1 cellular context compared by ENCODE assay signal in the genomic region with DNA sequence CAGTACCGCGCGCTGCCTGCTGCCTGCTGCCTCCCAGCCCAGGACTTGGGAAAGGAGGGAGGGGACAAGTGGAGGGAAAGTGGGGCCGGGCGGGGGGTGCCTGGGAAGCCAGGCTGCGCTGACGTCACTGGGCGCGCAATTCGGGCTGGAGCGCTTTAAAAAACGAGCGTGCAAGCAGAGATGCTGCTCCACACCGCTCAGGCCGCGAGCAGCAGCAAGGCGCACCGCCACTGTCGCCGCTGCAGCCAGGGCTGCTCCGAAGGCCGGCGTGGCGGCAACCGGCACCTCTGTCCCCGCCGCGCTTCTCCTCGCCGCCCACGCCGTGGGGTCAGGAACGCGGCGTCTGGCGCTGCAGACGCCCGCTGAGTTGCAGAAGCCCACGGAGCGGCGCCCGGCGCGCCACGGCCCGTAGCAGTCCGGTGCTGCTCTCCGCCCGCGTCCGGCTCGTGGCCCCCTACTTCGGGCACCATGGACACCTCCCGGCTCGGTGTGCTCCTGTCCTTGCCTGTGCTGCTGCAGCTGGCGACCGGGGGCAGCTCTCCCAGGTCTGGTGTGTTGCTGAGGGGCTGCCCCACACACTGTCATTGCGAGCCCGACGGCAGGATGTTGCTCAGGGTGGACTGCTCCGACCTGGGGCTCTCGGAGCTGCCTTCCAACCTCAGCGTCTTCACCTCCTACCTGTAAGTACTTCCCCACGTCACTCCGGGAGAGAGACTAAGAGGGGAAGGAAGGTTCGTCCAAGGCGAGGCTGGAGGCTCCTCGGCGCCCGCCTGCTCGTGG.
A peak's percentile ranks its signal among the peaks of the same experiment; 100 is the strongest.
TF ChIP-seq lines count a peak whose summit lies in the region.

A gene with protein sequence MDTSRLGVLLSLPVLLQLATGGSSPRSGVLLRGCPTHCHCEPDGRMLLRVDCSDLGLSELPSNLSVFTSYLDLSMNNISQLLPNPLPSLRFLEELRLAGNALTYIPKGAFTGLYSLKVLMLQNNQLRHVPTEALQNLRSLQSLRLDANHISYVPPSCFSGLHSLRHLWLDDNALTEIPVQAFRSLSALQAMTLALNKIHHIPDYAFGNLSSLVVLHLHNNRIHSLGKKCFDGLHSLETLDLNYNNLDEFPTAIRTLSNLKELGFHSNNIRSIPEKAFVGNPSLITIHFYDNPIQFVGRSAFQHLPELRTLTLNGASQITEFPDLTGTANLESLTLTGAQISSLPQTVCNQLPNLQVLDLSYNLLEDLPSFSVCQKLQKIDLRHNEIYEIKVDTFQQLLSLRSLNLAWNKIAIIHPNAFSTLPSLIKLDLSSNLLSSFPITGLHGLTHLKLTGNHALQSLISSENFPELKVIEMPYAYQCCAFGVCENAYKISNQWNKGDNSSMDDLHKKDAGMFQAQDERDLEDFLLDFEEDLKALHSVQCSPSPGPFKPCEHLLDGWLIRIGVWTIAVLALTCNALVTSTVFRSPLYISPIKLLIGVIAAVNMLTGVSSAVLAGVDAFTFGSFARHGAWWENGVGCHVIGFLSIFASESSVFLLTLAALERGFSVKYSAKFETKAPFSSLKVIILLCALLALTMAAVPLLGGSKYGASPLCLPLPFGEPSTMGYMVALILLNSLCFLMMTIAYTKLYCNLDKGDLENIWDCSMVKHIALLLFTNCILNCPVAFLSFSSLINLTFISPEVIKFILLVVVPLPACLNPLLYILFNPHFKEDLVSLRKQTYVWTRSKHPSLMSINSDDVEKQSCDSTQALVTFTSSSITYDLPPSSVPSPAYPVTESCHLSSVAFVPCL (plus strand): TSS at position 186 of the 780 bp plus-strand sequence. CDS start 283 bp downstream, at position 469.

TF ChIP-seq in GM12878, 131 proteins besides CTCF, POLR2A, EP300 and RAD21 (continued from another document):
- TF ChIP-seq, protein P1, sequence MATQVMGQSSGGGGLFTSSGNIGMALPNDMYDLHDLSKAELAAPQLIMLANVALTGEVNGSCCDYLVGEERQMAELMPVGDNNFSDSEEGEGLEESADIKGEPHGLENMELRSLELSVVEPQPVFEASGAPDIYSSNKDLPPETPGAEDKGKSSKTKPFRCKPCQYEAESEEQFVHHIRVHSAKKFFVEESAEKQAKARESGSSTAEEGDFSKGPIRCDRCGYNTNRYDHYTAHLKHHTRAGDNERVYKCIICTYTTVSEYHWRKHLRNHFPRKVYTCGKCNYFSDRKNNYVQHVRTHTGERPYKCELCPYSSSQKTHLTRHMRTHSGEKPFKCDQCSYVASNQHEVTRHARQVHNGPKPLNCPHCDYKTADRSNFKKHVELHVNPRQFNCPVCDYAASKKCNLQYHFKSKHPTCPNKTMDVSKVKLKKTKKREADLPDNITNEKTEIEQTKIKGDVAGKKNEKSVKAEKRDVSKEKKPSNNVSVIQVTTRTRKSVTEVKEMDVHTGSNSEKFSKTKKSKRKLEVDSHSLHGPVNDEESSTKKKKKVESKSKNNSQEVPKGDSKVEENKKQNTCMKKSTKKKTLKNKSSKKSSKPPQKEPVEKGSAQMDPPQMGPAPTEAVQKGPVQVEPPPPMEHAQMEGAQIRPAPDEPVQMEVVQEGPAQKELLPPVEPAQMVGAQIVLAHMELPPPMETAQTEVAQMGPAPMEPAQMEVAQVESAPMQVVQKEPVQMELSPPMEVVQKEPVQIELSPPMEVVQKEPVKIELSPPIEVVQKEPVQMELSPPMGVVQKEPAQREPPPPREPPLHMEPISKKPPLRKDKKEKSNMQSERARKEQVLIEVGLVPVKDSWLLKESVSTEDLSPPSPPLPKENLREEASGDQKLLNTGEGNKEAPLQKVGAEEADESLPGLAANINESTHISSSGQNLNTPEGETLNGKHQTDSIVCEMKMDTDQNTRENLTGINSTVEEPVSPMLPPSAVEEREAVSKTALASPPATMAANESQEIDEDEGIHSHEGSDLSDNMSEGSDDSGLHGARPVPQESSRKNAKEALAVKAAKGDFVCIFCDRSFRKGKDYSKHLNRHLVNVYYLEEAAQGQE (IDR thresholded peaks at IDR 0.05; ENCODE audit: low read depth, low read length): peak; percentile 22; the same call in 1 of the 2 replicates
- no peak for TF ChIP-seq CEBPB (IDR thresholded peaks at IDR 0.05; ENCODE audit: borderline replicate concordance in 1 of 2, low read depth in 2 of 2, low read length in 2 of 2)
